ENCODE assay signal across 8 cellular contexts in genomic region chr12:32534698-32535097, GRCh38.
DNase-seq lines count a peak whose midpoint lies in the region; ATAC-seq and TF ChIP-seq lines count a peak whose summit lies in the region.

No MANE protein-coding gene starts in this region.

- no peaks in the 10 kb centered on the region for H4K20me1 ChIP-seq in DND-41 (ENCODE audit: insufficient read depth, low read length)

- no peak for TF ChIP-seq CTCF in DND-41 (IDR thresholded peaks at IDR 0.05; ENCODE audit: borderline replicate concordance, extremely low read depth, low read length, poor library complexity, severe bottlenecking)
- TF ChIP-seq CTCF in GM20000 (IDR thresholded peaks at IDR 0.05; ENCODE audit: extremely low read depth, missing control alignments) = no peak

- H3K9ac ChIP-seq in DND-41 (ENCODE audit: low read depth, low read length) (no peak overlapping the region), adipocyte (ENCODE audit: low read length) (peak overlapping the region; percentile 92)

- no peaks in the 10 kb centered on the region for H3K36me3 ChIP-seq in DND-41 (ENCODE audit: insufficient read depth, low read length)
- H3K36me3 ChIP-seq in adipocyte (ENCODE audit: control insufficient read depth, insufficient read depth, low read length, severe bottlenecking) = no peaks in the 10 kb centered on the region

- no peak overlapping the region for H2AFZ ChIP-seq in DND-41 (ENCODE audit: low read depth, low read length)

- ATAC-seq in DND-41 (ENCODE audit: insufficient read depth, low read depth) = no peak

- no peaks in the 10 kb centered on the region for H3K79me2 ChIP-seq in DND-41 (ENCODE audit: insufficient read depth, low read length)

- H3K9me3 ChIP-seq in DND-41 (ENCODE audit: insufficient read depth, low read length, severe bottlenecking) (no peaks in the 10 kb centered on the region), adipocyte (ENCODE audit: control insufficient read depth, low read length) (no peaks in the 10 kb centered on the region)

- H3K4me1 ChIP-seq in DND-41 (ENCODE audit: insufficient read depth, low read length) (peaks cover 16% of the 10 kb centered on the region), adipocyte (ENCODE audit: control insufficient read depth, insufficient read depth, low read length) (peaks cover 35% of the 10 kb centered on the region)

- H3K4me3 ChIP-seq in DND-41 (ENCODE audit: low read depth in 1 of 2, low read length in 2 of 2) (no peak overlapping the region), adipocyte (ENCODE audit: low read length) (peak overlapping the region; percentile 82), skin epidermis (peak overlapping the region; percentile 10 to 35 (median 23))

- no peak for DNase-seq in DND-41
- DNase-seq in adipocyte (ENCODE audit: low read depth) = no peak
- peak; percentile 42 for DNase-seq in inferior parietal cortex (ENCODE audit: extremely low spot score)
- no peak for DNase-seq in NCI-H774 (lab: John Stamatoyannopoulos, UW)
- no peak for DNase-seq in GM20000 (ENCODE audit: low spot score)
- DNase-seq in ecto neural progenitor cell (ENCODE audit: low spot score) = no peak
- no peak for DNase-seq in activated CD4-positive, alpha-beta T cell treated with anti-CD3 and anti-CD28 coated beads, Interleukin-2, amount 50 U/mL, for 4 hours

- no peak overlapping the region for H3K27ac ChIP-seq in DND-41 (ENCODE audit: low read length)
- peak overlapping the region in 20 of 21 experiments; percentile 4 to 84 (median 58) for H3K27ac ChIP-seq in skin epidermis

- H3K27me3 ChIP-seq in DND-41 (ENCODE audit: insufficient read depth, low read length, poor library complexity) = peaks cover 3% of the 10 kb centered on the region
- H3K27me3 ChIP-seq in adipocyte (replicated peaks; ENCODE audit: control insufficient read depth, insufficient read depth, low read length) = no peaks in the 10 kb centered on the region

- peak overlapping the region; percentile 45 for H3K4me2 ChIP-seq in DND-41 (ENCODE audit: insufficient read depth, low read length)

Comparison
In these comparisons a context has a peak if more than half of its experiments do, and no peak if none do; other contexts are left out.
1. H3K4me3 ChIP-seq: peak in adipocyte (single experiment) and skin epidermis (7 of 7); none in DND-41 (0 of 2).